ENCODE assay signal across 33 cellular contexts in genomic region chr6:137552809-137553208, GRCh38. TPM values are rescaled to one million over a fixed set of nuclear protein-coding genes. Genes with fewer than 3 reads are reported as not detected.
"Had no signal": no experiment of that assay in that cellular context is flagged by ENCODE, and none has a peak within 500 bp of the region (broad histone marks: within the 10 kb centered on the region; RNA-seq: fewer than 3 reads in every experiment).

No MANE protein-coding gene starts in this region.

- H3K4me2 ChIP-seq: neural progenitor cell had no signal

- H3K36me3 ChIP-seq: neural progenitor cell, ovary, suprapubic skin, tibial nerve, upper lobe of left lung, vagina had no signal

- H3K27me3 ChIP-seq: neural progenitor cell, ovary, suprapubic skin, testis, tibial nerve, upper lobe of left lung, vagina had no signal

- H3K79me2 ChIP-seq: parathyroid adenoma had no signal

- H3K27ac ChIP-seq: neural progenitor cell, ovary, parathyroid adenoma, psoas muscle, skin epidermis, suprapubic skin, testis, tibial nerve, upper lobe of left lung, vagina had no signal

- DNase-seq: naive thymus-derived CD4-positive, alpha-beta T cell; natural killer cell; occipital lobe; ovary; posterior cingulate gyrus; psoas muscle; right cardiac atrium; stimulated activated CD4-positive, alpha-beta T cell treated with anti-CD3 and anti-CD28 coated beads, Interleukin-15, amount 100 ng/mL, for 24 hours; stimulated activated CD4-positive, alpha-beta T cell treated with anti-CD3 and anti-CD28 coated beads, Interleukin-2, amount 100 ng/mL, for 24 hours; stimulated activated CD4-positive, alpha-beta T cell treated with anti-CD3 and anti-CD28 coated beads, Interleukin-4, amount 100 ng/mL, for 1 hour; stimulated activated CD4-positive, alpha-beta T cell treated with anti-CD3 and anti-CD28 coated beads, Interleukin-4, amount 100 ng/mL, for 4 hours; stimulated activated CD8-positive, alpha-beta memory T cell treated with anti-CD3 and anti-CD28 coated beads, Interleukin-4, amount 100 ng/mL, for 48 hours; stimulated activated naive CD4-positive, alpha-beta T cell; stimulated activated naive CD8-positive, alpha-beta T cell treated with anti-CD3 and anti-CD28 coated beads, Interleukin-15, amount 100 ng/mL, for 72 hours; stimulated activated naive CD8-positive, alpha-beta T cell treated with anti-CD3 and anti-CD28 coated beads, Interleukin-15, Interleukin-2, amounts not matched to agents 100 U/mL and 50 U/mL, for 24 hours; substantia nigra; testis; trophoblast cell; upper lobe of left lung had no signal

- H3K9ac ChIP-seq: neural progenitor cell, parathyroid adenoma had no signal

- H3K9me3 ChIP-seq: ovary, psoas muscle, suprapubic skin, testis, tibial nerve, upper lobe of left lung, vagina had no signal

- H3K4me3 ChIP-seq: neural progenitor cell, ovary, psoas muscle, skin epidermis, suprapubic skin, testis, tibial nerve, upper lobe of left lung, vagina had no signal

- FAIRE-seq: urothelium cell line had no signal

- H2AFZ ChIP-seq: neural progenitor cell, parathyroid adenoma had no signal

- H3K4me1 ChIP-seq: parathyroid adenoma, psoas muscle, suprapubic skin, testis, tibial nerve, upper lobe of left lung, vagina had no signal

- ATAC-seq: naive thymus-derived CD4-positive, alpha-beta T cell; natural killer cell; psoas muscle; right cardiac atrium; sciatic nerve; stimulated activated memory B cell treated with anti-CD40 and anti-IgM and Interleukin-4, amounts not matched to agents 10 μg/mL and 1 μg/mL and 100 μg/mL, for 72 hours; stimulated activated naive CD8-positive, alpha-beta T cell treated with anti-CD3 and anti-CD28 coated beads, Interleukin-15, amount 100 ng/mL, for 72 hours; stimulated activated naive CD8-positive, alpha-beta T cell treated with anti-CD3 and anti-CD28 coated beads, Interleukin-15, Interleukin-2, amounts not matched to agents 100 U/mL and 50 U/mL, for 24 hours had no signal

RNA-seq across cellular contexts. Expression of gene OLIG3, which starts 58.6 kb away (rescaled TPM):
- total RNA-seq: naive thymus-derived CD4-positive, alpha-beta T cell; natural killer cell; occipital lobe; osteoblast; ovary; progenitor cell of endocrine pancreas; psoas muscle; renal cortical epithelial cell; right cardiac atrium; sciatic nerve; testis; tibial nerve; upper lobe of left lung; ureter; vagina had no signal
- polyA plus RNA-seq: naive thymus-derived CD4-positive, alpha-beta T cell; neural cell; ovary; psoas muscle; right cardiac atrium had no signal
